22 cellular contexts compared by ENCODE assay signal in the genomic region with DNA sequence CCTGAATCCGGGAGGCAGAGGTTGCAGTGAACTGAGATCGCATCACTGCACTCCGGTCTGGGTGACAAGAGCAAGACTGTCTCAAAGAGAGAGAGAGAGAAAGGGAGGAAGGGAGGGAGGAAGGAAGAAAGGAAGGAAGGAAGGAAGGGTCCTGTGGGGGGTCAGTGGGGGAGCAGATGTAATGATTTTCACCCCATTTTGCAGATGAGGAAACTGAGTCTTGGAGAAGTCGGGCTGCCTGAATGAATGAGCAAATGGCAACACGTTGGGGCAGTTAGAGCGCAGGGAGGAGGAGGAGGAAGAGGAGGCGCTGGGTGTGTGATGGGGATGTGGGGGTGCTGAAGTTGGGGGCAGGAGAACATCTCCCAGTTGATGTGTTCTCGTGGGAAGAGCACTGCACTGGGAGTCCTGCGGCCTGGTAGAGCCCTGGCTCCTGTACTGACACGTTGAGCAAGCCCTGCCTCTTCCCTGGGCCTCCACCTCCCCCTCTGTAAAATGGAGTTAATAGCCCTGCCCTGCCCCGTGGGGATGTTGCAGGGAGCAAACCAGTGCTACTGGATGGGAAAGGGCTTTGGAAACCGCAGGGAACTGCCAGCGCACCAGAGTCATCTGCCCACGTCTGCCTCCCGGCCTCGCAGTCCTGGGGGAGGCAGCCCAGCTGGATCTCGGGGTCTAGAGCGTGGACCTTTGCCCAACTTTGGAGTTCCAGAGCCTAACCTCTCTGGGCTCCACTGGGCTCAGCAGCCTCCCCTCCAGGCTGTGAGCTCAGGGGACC.
DNase-seq lines count a peak whose midpoint lies in the region; ATAC-seq and TF ChIP-seq lines count a peak whose summit lies in the region.
"Had no signal": no experiment of that assay in that cellular context is flagged by ENCODE, and none has a peak within 500 bp of the region (broad histone marks: within the 10 kb centered on the region; RNA-seq: fewer than 3 reads in every experiment).

No MANE protein-coding gene starts in this region.

- H3K4me1 Mint-ChIP-seq in endothelial cell (ENCODE audit: unreplicated experiment) (peaks cover 13% of the 10 kb centered on the region), mesothelial cell of epicardium (peaks cover 35% of the 10 kb centered on the region)

- DNase-seq in D341Med (ENCODE audit: low spot score), result peak; percentile 10
- peak; percentile 53 for DNase-seq in NCI-H69 (lab: John Stamatoyannopoulos, UW)
- DNase-seq in endothelial cell (ENCODE audit: low spot score), result no peak
- no peak for DNase-seq in mesothelial cell of epicardium (ENCODE audit: low spot score in 2 of 2, unreplicated experiment in 2 of 2)
- DNase-seq in NCI-H2107 treated with DMSO at 0.1 percent for 48 hours (lab: John Stamatoyannopoulos, UW; ENCODE audit: unreplicated experiment), result no peak
- no peak for DNase-seq in transverse colon
- DNase-seq in NCI-H82 (lab: John Stamatoyannopoulos, UW), result no peak
- DNase-seq in left colon, result no peak
- DNase-seq: CD8-positive, alpha-beta T cell; DND-41; effector CD4-positive, alpha-beta T cell; mucosa of descending colon; MV-4-11; NCI-H2029; SJCRH30; stimulated activated naive CD8-positive, alpha-beta T cell treated with anti-CD3 and anti-CD28 coated beads, Interleukin-15, Interleukin-2, amounts not matched to agents 100 U/mL and 50 U/mL, for 24 hours; T-helper 2 cell had no signal

- 69 to 75% methylated on average over 7 to 18 of the region's 18 CpGs for WGBS in transverse colon (ENCODE audit: low coverage in 1 of 2), 2 donors

- no peak for TF ChIP-seq POLR2A in transverse colon (IDR thresholded peaks at IDR 0.05)

- no peak overlapping the region for H3K27ac ChIP-seq in transverse colon
- H3K27ac ChIP-seq: right atrium auricular region, SJCRH30 had no signal

- TF ChIP-seq CTCF in endothelial cell (IDR thresholded peaks at IDR 0.05; ENCODE audit: unreplicated experiment) (no peak), mesothelial cell of epicardium (IDR thresholded peaks at IDR 0.05; ENCODE audit: unreplicated experiment) (no peak), transverse colon (IDR thresholded peaks at IDR 0.05) (no peak)

- in situ Hi-C loops in transverse colon (cut with MboI; ENCODE audit: low pct_ligation_motif_present in 1 of 4, low pct_unique_long_range_greater_than_20kb in 1 of 4, low sequenced_read_pairs in 3 of 4), result no loop called here

- no peak overlapping the region for H3K4me3 Mint-ChIP-seq in endothelial cell (ENCODE audit: unreplicated experiment)
- no peak overlapping the region for H3K4me3 Mint-ChIP-seq in mesothelial cell of epicardium
- H3K4me3 Mint-ChIP-seq: activated T-helper 17 cell treated with anti-CD3 and anti-CD28 coated beads, Interleukin-2, amount 50 U/mL, for 72 hours; CD8-positive, alpha-beta T cell; central memory CD8-positive, alpha-beta T cell; GM23338 had no signal

- no peaks in the 10 kb centered on the region for H3K36me3 ChIP-seq in transverse colon
- H3K36me3 ChIP-seq: right atrium auricular region, SJCRH30 had no signal

- no peak for ATAC-seq in left colon
- ATAC-seq: activated CD4-positive, CD25-positive, alpha-beta regulatory T cell treated with anti-CD3 and anti-CD28 coated beads, Interleukin-2, amount 50 U/mL, for 24 hours; activated T-helper 17 cell treated with anti-CD3 and anti-CD28 coated beads, Interleukin-2, amount 50 U/mL, for 72 hours; CD8-positive, alpha-beta T cell; stimulated activated naive CD8-positive, alpha-beta T cell treated with anti-CD3 and anti-CD28 coated beads, Interleukin-15, Interleukin-2, amounts not matched to agents 100 U/mL and 50 U/mL, for 24 hours had no signal

- H3K27me3 Mint-ChIP-seq in endothelial cell (ENCODE audit: unreplicated experiment) (peaks cover 7% of the 10 kb centered on the region), mesothelial cell of epicardium (ENCODE audit: low read depth) (no peaks in the 10 kb centered on the region)

- H3K36me3 Mint-ChIP-seq in endothelial cell (ENCODE audit: low read depth, unreplicated experiment) (no peaks in the 10 kb centered on the region), mesothelial cell of epicardium (no peaks in the 10 kb centered on the region)
- H3K36me3 Mint-ChIP-seq: CD8-positive, alpha-beta T cell had no signal

- H3K4me3 ChIP-seq in transverse colon, result no peak overlapping the region
- H3K4me3 ChIP-seq: mucosa of descending colon, right atrium auricular region, SJCRH30 had no signal

- peaks cover 0 to 13% (median 11%) of the 10 kb centered on the region in 4 donors for H3K4me1 ChIP-seq in transverse colon
- H3K4me1 ChIP-seq: right atrium auricular region had no signal

- H3K9me3 ChIP-seq in transverse colon, result no peaks in the 10 kb centered on the region
- H3K9me3 ChIP-seq: mucosa of descending colon, right atrium auricular region, SJCRH30 had no signal

- H3K27ac Mint-ChIP-seq in endothelial cell (ENCODE audit: unreplicated experiment) (peak overlapping the region; percentile 36), mesothelial cell of epicardium (peak overlapping the region; percentile 33)
- H3K27ac Mint-ChIP-seq: activated T-helper 17 cell treated with anti-CD3 and anti-CD28 coated beads, Interleukin-2, amount 50 U/mL, for 72 hours; CD8-positive, alpha-beta T cell; GM23338 had no signal

- no peak for TF ChIP-seq EP300 in transverse colon (IDR thresholded peaks at IDR 0.05; ENCODE audit: low read depth)

- peaks cover under 1% of the 10 kb centered on the region for H3K27me3 ChIP-seq in transverse colon
- H3K27me3 ChIP-seq: right atrium auricular region had no signal

- H3K9me3 Mint-ChIP-seq in endothelial cell (ENCODE audit: unreplicated experiment) (no peaks in the 10 kb centered on the region), mesothelial cell of epicardium (no peaks in the 10 kb centered on the region)
- H3K9me3 Mint-ChIP-seq: activated T-helper 17 cell treated with anti-CD3 and anti-CD28 coated beads, Interleukin-2, amount 50 U/mL, for 72 hours; CD8-positive, alpha-beta T cell; central memory CD8-positive, alpha-beta T cell; GM23338 had no signal

- intact Hi-C loops in transverse colon (cut with DNase I; ENCODE audit: low total_unique reads) (no loop called here), left colon (cut with DNase I, micrococcal nuclease) (no loop called here)

Comparison
In these comparisons a context has a peak if more than half of its experiments do, and no peak if none do; other contexts are left out.
1. DNase-seq: peak in D341Med (single experiment) and NCI-H69 (single experiment); none in endothelial cell (single experiment), mesothelial cell of epicardium (0 of 2), NCI-H2107 treated with DMSO at 0.1 percent for 48 hours (single experiment), transverse colon (single experiment), NCI-H82 (single experiment) and left colon (0 of 2).